In the genomic region with DNA sequence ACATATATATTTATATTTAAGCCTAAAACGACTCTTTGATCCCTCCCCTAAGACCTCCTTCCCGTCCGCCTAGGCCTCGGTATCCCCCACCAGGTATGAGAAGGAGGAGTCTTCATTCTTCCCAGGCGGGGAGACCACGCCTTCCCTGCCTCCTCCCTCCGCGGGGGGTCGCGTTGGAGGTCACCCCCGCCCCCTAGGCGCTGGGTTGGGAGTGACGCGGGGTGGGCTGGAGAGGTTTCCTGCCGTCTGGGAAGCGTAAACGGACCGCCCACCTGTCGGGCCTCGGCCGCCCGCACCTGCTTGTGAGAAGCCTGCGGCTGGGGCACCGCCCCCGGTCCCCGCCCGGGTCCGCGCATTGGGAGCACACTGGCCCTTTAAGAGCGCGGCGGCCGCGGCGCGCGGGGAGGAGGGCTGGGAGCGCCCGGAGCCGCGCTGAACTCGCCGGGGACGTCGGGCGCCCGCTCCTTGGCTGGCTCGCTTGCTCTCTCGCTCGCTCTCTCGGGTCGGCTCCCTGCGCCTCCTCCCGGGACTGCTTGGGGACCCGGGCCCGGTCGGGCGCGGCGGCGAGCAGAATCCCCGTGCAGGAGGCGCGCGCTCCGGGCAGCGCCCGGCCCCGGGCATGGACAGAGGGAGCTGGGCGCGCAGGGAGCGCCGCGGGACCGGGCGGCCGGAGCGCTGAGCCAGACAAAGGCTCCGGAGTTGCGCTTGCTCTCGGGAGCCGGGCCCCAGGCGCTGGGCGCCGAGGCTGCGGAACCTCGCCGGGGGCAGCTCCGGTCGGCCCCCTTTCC, we compare ENCODE assay signal across 8 cellular contexts. TPM values are rescaled to one million over a fixed set of nuclear protein-coding genes. Genes with fewer than 3 reads are reported as not detected.
DNase-seq lines count a peak whose midpoint lies in the region; ATAC-seq and TF ChIP-seq lines count a peak whose summit lies in the region.

A gene (plus strand): TSS at position 404 of the 788 bp plus-strand sequence. CDS start 597 bp downstream, outside the sequence.

- H3K9me3 Mint-ChIP-seq in progenitor cell of endocrine pancreas (ENCODE audit: low read depth), result no peaks in the 10 kb centered on the region

- H3K4me1 ChIP-seq in adipocyte (ENCODE audit: control insufficient read depth, insufficient read depth, low read length) (peaks cover 29% of the 10 kb centered on the region), left ventricle myocardium inferior (peaks cover 100% of the 10 kb centered on the region), urinary bladder (ENCODE audit: insufficient read depth) (no peaks in the 10 kb centered on the region)

- H3K4me3 Mint-ChIP-seq in progenitor cell of endocrine pancreas (ENCODE audit: low read depth), result peak within 1 kb of the TSS; percentile 76

- H3K9ac ChIP-seq in adipocyte (ENCODE audit: low read length), result peak within 1 kb of the TSS; percentile 74

- H3K9me3 ChIP-seq in adipocyte (ENCODE audit: control insufficient read depth, low read length), result no peaks in the 10 kb centered on the region
- H3K9me3 ChIP-seq in left ventricle myocardium inferior (replicated peaks), result no peaks in the 10 kb centered on the region

- peak; percentile 68 for ATAC-seq in GM19372 (IDR thresholded peaks at IDR 0.05; ENCODE audit: low read depth, unreplicated experiment)

- H3K36me3 Mint-ChIP-seq in progenitor cell of endocrine pancreas (ENCODE audit: insufficient read depth), result peaks cover 3% of the 10 kb centered on the region

- peak within 1 kb of the TSS; percentile 92 for H3K27ac Mint-ChIP-seq in progenitor cell of endocrine pancreas

- H3K27me3 ChIP-seq in BJ (ENCODE audit: control insufficient read depth, insufficient read depth, low read length) (peaks cover 9% of the 10 kb centered on the region), adipocyte (replicated peaks; ENCODE audit: control insufficient read depth, insufficient read depth, low read length) (peaks cover 5% of the 10 kb centered on the region), left ventricle myocardium inferior (ENCODE audit: low read depth) (no peaks in the 10 kb centered on the region)

- intact Hi-C loops in left ventricle myocardium inferior (cut with micrococcal nuclease), result no loop called here

- peaks cover 41% of the 10 kb centered on the region for H3K4me1 Mint-ChIP-seq in progenitor cell of endocrine pancreas (ENCODE audit: low read depth)

- POLR2A ChIA-PET in BJ (lab: Charles Lee), result no interaction called here

- DNase-seq in BJ (ENCODE audit: low read depth) (no peak), KBM-7 (peak; percentile 78), SKM-1 (lab: John Stamatoyannopoulos, UW; ENCODE audit: unreplicated experiment) (peak; percentile 22), adipocyte (ENCODE audit: low read depth) (peak; percentile 82), left ventricle myocardium inferior (peak; percentile 79), progenitor cell of endocrine pancreas (ENCODE audit: low spot score, unreplicated experiment) (peak; percentile 94)

- CTCF ChIA-PET in BJ (lab: Yijun Ruan, JAX), result interaction anchor here (0.9 to 5.3 kb wide), 3 partner anchors 96 to 102 kb away, joined by 3 to 32 read pairs (median 27); a partner anchor contains a TSS

- H3K36me3 ChIP-seq in BJ (ENCODE audit: control insufficient read depth, insufficient read depth, low read length) (no peaks in the 10 kb centered on the region), adipocyte (ENCODE audit: control insufficient read depth, insufficient read depth, low read length, severe bottlenecking) (no peaks in the 10 kb centered on the region), left ventricle myocardium inferior (no peaks in the 10 kb centered on the region), urinary bladder (ENCODE audit: insufficient read depth) (no peaks in the 10 kb centered on the region)

- no peaks in the 10 kb centered on the region for H3K27me3 Mint-ChIP-seq in progenitor cell of endocrine pancreas

- WGBS in urinary bladder, result under 1% methylated on average over 90 of the region's 90 CpGs

- H3K27ac ChIP-seq in left ventricle myocardium inferior (replicated peaks) (peak within 1 kb of the TSS; percentile 96), urinary bladder (ENCODE audit: low read depth) (peak within 1 kb of the TSS; percentile 42)

- TF ChIP-seq CTCF in BJ (IDR thresholded peaks at IDR 0.05; ENCODE audit: insufficient read depth, low read depth, low read length) (no peak), left ventricle myocardium inferior (IDR thresholded peaks at IDR 0.05; ENCODE audit: borderline replicate concordance) (no peak), progenitor cell of endocrine pancreas (IDR thresholded peaks at IDR 0.05; ENCODE audit: unreplicated experiment) (no peak)

- in situ Hi-C loops in KBM-7 (cut with MboI; ENCODE audit: low pct_unique_long_range_greater_than_20kb, low sequenced_read_pairs), result no loop called here

- peak within 1 kb of the TSS; percentile 53 for H3K4me3 ChIP-seq in BJ (ENCODE audit: low read depth, low read length)
- H3K4me3 ChIP-seq in adipocyte (ENCODE audit: low read length), result peak within 1 kb of the TSS; percentile 82
- H3K4me3 ChIP-seq in left ventricle myocardium inferior, result peak within 1 kb of the TSS; percentile 84
- peak within 1 kb of the TSS; percentile 61 for H3K4me3 ChIP-seq in urinary bladder (ENCODE audit: low read depth, low read length)

RNA-seq across cellular contexts. Expression of the gene that starts here (rescaled TPM):
- polyA plus RNA-seq in BJ (2011; rRNA removed) (0.71 and 1.1 TPM in 2 replicates), urinary bladder (11.1 TPM)
- polyA minus RNA-seq in BJ (2011; rRNA and poly(A)+ RNA removed), result 0.67 and 2.0 TPM in 2 replicates
- total RNA-seq in left ventricle myocardium inferior (64.1 TPM), progenitor cell of endocrine pancreas (77.6 and 85.0 TPM in 2 replicates), urinary bladder (10.6 TPM)
